8 cellular contexts compared by ENCODE assay signal in genomic region chr9:97038909-97039781, GRCh38. TPM values are rescaled to one million over a fixed set of nuclear protein-coding genes. Genes with fewer than 3 reads are reported as not detected.
DNase-seq lines count a peak whose midpoint lies in the region; ATAC-seq and TF ChIP-seq lines count a peak whose summit lies in the region.

CTSV (minus strand) TSS chr9:97039142; CDS start chr9:97038043, 1,099 bp downstream.

- H3K36me3 ChIP-seq in uterus = no peaks in the 10 kb centered on the region

- WGBS in right cardiac atrium = 1% methylated on average over 60 of the region's 60 CpGs

- H3K36me3 Mint-ChIP-seq in T-cell = no peaks in the 10 kb centered on the region

- DNase-seq in NCI-H128 (lab: John Stamatoyannopoulos, UW; ENCODE audit: unreplicated experiment) = peak; percentile 81
- peak; percentile 25 to 73 (median 47) for DNase-seq in T-cell
- DNase-seq in amniotic stem cell (lab: John Stamatoyannopoulos, UW) = peak; percentile 80
- DNase-seq in right cardiac atrium = peak; percentile 83 to 94 (median 92)
- peak; percentile 71 for DNase-seq in putamen (ENCODE audit: low spot score)
- peak; percentile 68 to 73 for DNase-seq in uterus

- H3K9me3 ChIP-seq in right cardiac atrium (ENCODE audit: control insufficient read depth, low read length) (no peaks in the 10 kb centered on the region), uterus (no peaks in the 10 kb centered on the region)

- TF ChIP-seq CTCF in uterus (IDR thresholded peaks at IDR 0.05) = no peak

- H3K27me3 ChIP-seq in right cardiac atrium (ENCODE audit: control insufficient read depth, insufficient read depth) (no peaks in the 10 kb centered on the region), uterus (no peaks in the 10 kb centered on the region)

- peak within 1 kb of the TSS; percentile 66 to 78 (median 71) for H3K4me3 Mint-ChIP-seq in T-cell

- H3K27ac ChIP-seq in right cardiac atrium (ENCODE audit: low read length) = no peak within 1 kb of the TSS
- H3K27ac ChIP-seq in uterus = no peak within 1 kb of the TSS

- H3K9me3 Mint-ChIP-seq in T-cell = peaks cover 0 to 5% (median 0%) of the 10 kb centered on the region in 3 donors

- H3K4me3 ChIP-seq in GM08714 (ENCODE audit: low read length) = peak within 1 kb of the TSS; percentile 55; the same call in 1 of the 2 replicates
- peak within 1 kb of the TSS; percentile 68 for H3K4me3 ChIP-seq in right cardiac atrium (ENCODE audit: low read length)
- H3K4me3 ChIP-seq in uterus = peak within 1 kb of the TSS; percentile 39 to 42

- peaks cover 42 to 53% of the 10 kb centered on the region in 2 donors for H3K27me3 Mint-ChIP-seq in T-cell

- no peaks in the 10 kb centered on the region for H3K4me1 ChIP-seq in right cardiac atrium (ENCODE audit: control insufficient read depth, insufficient read depth, low read length)
- H3K4me1 ChIP-seq in uterus = peaks cover 0 to 6% of the 10 kb centered on the region in 2 donors

- peaks cover 5 to 9% (median 7%) of the 10 kb centered on the region in 3 donors for H3K4me1 Mint-ChIP-seq in T-cell

- POLR2A ChIA-PET in T-cell (lab: Charles Lee) = no interaction called here

- TF ChIP-seq POLR2A in uterus (IDR thresholded peaks at IDR 0.05) = peak; percentile 21 to 44

- intact Hi-C loops in right cardiac atrium (cut with DNase I) (no loop called here), uterus (cut with DNase I; ENCODE audit: low total_unique reads) (no loop called here)

- peak; percentile 99 for ATAC-seq in HG02642 (IDR thresholded peaks at IDR 0.05; ENCODE audit: poor library complexity, unreplicated experiment)
- peak; percentile 98 to 99 (median 98) for ATAC-seq in T-cell (replicated peaks in 1 of 4)
- peak; percentile 100 for ATAC-seq in right cardiac atrium

- no peak within 1 kb of the TSS for H3K27ac Mint-ChIP-seq in T-cell

- CTCF ChIA-PET in T-cell (lab: Charles Lee) = no interaction called here

RNA-seq across cellular contexts. Expression of gene CTSV, which starts in this region (rescaled TPM):
- total RNA-seq in T-cell = under 1 TPM in 2 of 5 donors, not detected in 3; 0.08 to 0.23 TPM
- under 1 TPM in 3 of 4 donors, not detected in 1; 0.14 to 0.23 (median 0.15) TPM for total RNA-seq in right cardiac atrium
- 0.20 TPM for polyA plus RNA-seq in right cardiac atrium
- total RNA-seq in uterus = 1 to 10 TPM in 1 of 4 donors, not detected in 3; 1.6 TPM

Comparison
In these comparisons a context has a peak if more than half of its experiments do, and no peak if none do; other contexts are left out.
1. Peak in DNase-seq and ATAC-seq in T-cell; RNA of the gene not detected or under 1 TPM.
2. Peak in DNase-seq, ATAC-seq and H3K4me3 ChIP-seq in right cardiac atrium; RNA of the gene not detected or under 1 TPM.